Comparison of ENCODE assay signal across 8 cellular contexts in the genomic region with DNA sequence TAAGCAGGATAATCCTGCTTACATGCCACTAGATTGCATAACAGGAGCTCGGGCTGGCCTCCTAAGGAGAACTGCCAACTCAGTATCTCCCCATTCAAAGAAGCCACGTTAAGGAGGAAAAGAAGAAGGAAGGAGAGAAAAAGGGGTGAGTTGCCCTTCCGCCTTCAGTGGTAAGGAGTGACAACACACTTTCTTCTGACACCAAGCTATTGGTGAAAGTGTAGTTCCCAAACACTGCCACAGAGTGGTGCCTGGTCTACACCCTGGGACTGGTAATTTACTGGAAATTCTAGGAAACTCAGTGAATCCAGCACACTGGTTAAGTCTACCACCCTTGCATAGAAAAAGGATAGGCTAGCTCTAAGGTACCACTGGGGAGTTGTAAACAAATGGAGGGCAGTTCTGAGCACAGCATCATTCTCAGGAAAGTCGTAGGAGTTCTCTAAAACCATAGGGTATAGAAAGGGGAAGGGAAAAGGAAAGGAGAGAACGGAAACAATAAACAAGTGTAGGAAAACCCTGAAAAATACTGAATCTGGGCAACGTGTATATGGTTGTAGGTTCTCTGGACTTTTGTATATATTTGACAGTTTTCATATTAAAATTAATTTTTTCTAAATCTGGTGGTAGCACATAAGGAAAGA. TPM values are rescaled to one million over a fixed set of nuclear protein-coding genes. Genes with fewer than 3 reads are reported as not detected.
DNase-seq lines count a peak whose midpoint lies in the region; ATAC-seq and TF ChIP-seq lines count a peak whose summit lies in the region.

No MANE protein-coding gene starts in this region.

- H3K9me3 ChIP-seq in HUES48 (ENCODE audit: control insufficient read depth, insufficient read depth, low read length), result no peaks in the 10 kb centered on the region
- H3K9me3 ChIP-seq in RWPE2 (ENCODE audit: severe bottlenecking), result no peaks in the 10 kb centered on the region

- ATAC-seq in GM21529 (IDR thresholded peaks at IDR 0.05; ENCODE audit: unreplicated experiment) (peak; percentile 87), RWPE2 (ENCODE audit: low read depth) (peak; percentile 96), Right ventricle myocardium superior (ENCODE audit: poor library complexity) (peak; percentile 93)
- peak; percentile 83 to 88 for ATAC-seq in activated naive CD4-positive, alpha-beta T cell treated with anti-CD3 and anti-CD28 coated beads, Interleukin-2, amount 50 U/mL, for 72 hours

- intact Hi-C loops in Right ventricle myocardium superior (cut with DNase I), result loop anchor here (2.0 kb wide), 1 partner anchor 154 kb away; no protein-coding TSS in a partner anchor

- peaks cover 59% of the 10 kb centered on the region for H3K4me1 ChIP-seq in HUES48 (ENCODE audit: control insufficient read depth, insufficient read depth, low read length)
- no peaks in the 10 kb centered on the region for H3K4me1 ChIP-seq in RWPE2 (ENCODE audit: insufficient read depth, poor library complexity, severe bottlenecking)

- H3K27ac Mint-ChIP-seq in activated naive CD4-positive, alpha-beta T cell treated with anti-CD3 and anti-CD28 coated beads, Interleukin-2, amount 50 U/mL, for 72 hours, result no peak overlapping the region

- H3K36me3 Mint-ChIP-seq in activated naive CD4-positive, alpha-beta T cell treated with anti-CD3 and anti-CD28 coated beads, Interleukin-2, amount 50 U/mL, for 72 hours, result no peaks in the 10 kb centered on the region

- no peaks in the 10 kb centered on the region for H3K9me3 Mint-ChIP-seq in activated naive CD4-positive, alpha-beta T cell treated with anti-CD3 and anti-CD28 coated beads, Interleukin-2, amount 50 U/mL, for 72 hours

- peak overlapping the region; percentile 48 for H3K27ac ChIP-seq in HUES48 (ENCODE audit: low read depth, low read length)
- H3K27ac ChIP-seq in RWPE2 (ENCODE audit: poor library complexity, severe bottlenecking), result no peak overlapping the region

- H3K36me3 ChIP-seq in HUES48 (ENCODE audit: control insufficient read depth, insufficient read depth, low read length) (no peaks in the 10 kb centered on the region), RWPE2 (ENCODE audit: low read depth) (no peaks in the 10 kb centered on the region)

- H3K9ac ChIP-seq in HUES48 (ENCODE audit: low read depth, low read length), result no peak overlapping the region

- peak; percentile 86 for DNase-seq in G401 (ENCODE audit: low spot score)
- DNase-seq in RWPE2 (ENCODE audit: low spot score), result no peak
- DNase-seq in activated naive CD4-positive, alpha-beta T cell treated with anti-CD3 and anti-CD28 coated beads, Interleukin-2, amount 50 U/mL, for 72 hours (ENCODE audit: low spot score in 2 of 2), result peak in 1 of 2 donors; percentile 10
- no peak for DNase-seq in Right ventricle myocardium superior
- peak; percentile 45 for DNase-seq in pulmonary artery endothelial cell (ENCODE audit: low read depth, low spot score)
- DNase-seq in NCI-H1930 (lab: John Stamatoyannopoulos, UW), result no peak

- in situ Hi-C loops in G401 (cut with HindIII; ENCODE audit: low sequenced_read_pairs), result no loop called here

- no peak overlapping the region for H3K4me3 ChIP-seq in HUES48 (ENCODE audit: low read depth, low read length)
- no peak overlapping the region for H3K4me3 ChIP-seq in RWPE2 (ENCODE audit: severe bottlenecking)

- peak; percentile 92 for TF ChIP-seq CTCF in RWPE2 (IDR thresholded peaks at IDR 0.05; ENCODE audit: poor library complexity, severe bottlenecking)

- H3K27me3 ChIP-seq in HUES48 (ENCODE audit: control insufficient read depth, insufficient read depth, low read length), result no peaks in the 10 kb centered on the region
- no peaks in the 10 kb centered on the region for H3K27me3 ChIP-seq in RWPE2 (ENCODE audit: insufficient read depth, poor library complexity, severe bottlenecking)

RNA-seq across cellular contexts. Expression of a gene that starts 58.2 kb away (rescaled TPM):
- total RNA-seq in G401 (2014; rRNA removed; shearing (Covaris generic)), result 62.8 and 78.0 TPM in 2 replicates
- total RNA-seq in activated naive CD4-positive, alpha-beta T cell treated with anti-CD3 and anti-CD28 coated beads, Interleukin-2, amount 50 U/mL, for 72 hours, result 10 to 100 TPM; 32.7 to 56.6 TPM
- 26.5 TPM for total RNA-seq in Right ventricle myocardium superior
- total RNA-seq in pulmonary artery endothelial cell, result 139 and 157 TPM in 2 replicates

Comparison
In these comparisons a context has a peak if more than half of its experiments do, and no peak if none do; other contexts are left out.
1. DNase-seq: peak in G401 (single experiment) and pulmonary artery endothelial cell (single experiment); none in RWPE2 (single experiment), Right ventricle myocardium superior (single experiment) and NCI-H1930 (0 of 2).
2. Peak in every context shown above with its lines, with median percentiles within 50 percentile points of each other: ATAC-seq.